In genomic region chr6:35264550-35265274, GRCh38 we compare ENCODE assay signal across 21 cellular contexts. TPM values are rescaled to one million over a fixed set of nuclear protein-coding genes. Genes with fewer than 3 reads are reported as not detected.
DNase-seq lines count a peak whose midpoint lies in the region; ATAC-seq, FAIRE-seq and TF ChIP-seq lines count a peak whose summit lies in the region.
"Had no signal": no experiment of that assay in that cellular context is flagged by ENCODE, and none has a peak within 500 bp of the region (broad histone marks: within the 10 kb centered on the region; RNA-seq: fewer than 3 reads in every experiment).

No MANE protein-coding gene starts in this region.

- DNase-seq in bronchial epithelial cell (ENCODE audit: low read depth) (peak; percentile 35), NCI-H748 (lab: John Stamatoyannopoulos, UW; ENCODE audit: unreplicated experiment) (no peak), NCI-H1930 (lab: John Stamatoyannopoulos, UW) (no peak), SIG-M5 (lab: John Stamatoyannopoulos, UW) (no peak)
- DNase-seq in natural killer cell treated with Interleukin-12 subunit alpha and Interleukin-12 subunit beta and Interleukin-15 and Interleukin-18, amount 100 ng/mL, for 72 hours (ENCODE audit: low spot score), result no peak
- DNase-seq in stimulated activated CD4-positive, alpha-beta T cell treated with anti-CD3 and anti-CD28 coated beads, Interleukin-2, amount 100 ng/mL, for 24 hours, result no peak
- DNase-seq: activated CD4-positive, alpha-beta T cell treated with anti-CD3 and anti-CD28 coated beads for 36 hours; dorsolateral prefrontal cortex; mesendoderm; naive thymus-derived CD8-positive, alpha-beta T cell; NCI-H1048; pancreas; stimulated activated CD4-positive, alpha-beta T cell treated with anti-CD3 and anti-CD28 coated beads, Interleukin-4, amount 100 ng/mL, for 1 hour; stomach had no signal

- POLR2A ChIA-PET in HEK293 (lab: Yijun Ruan, JAX), result no interaction called here

- H3K9ac ChIP-seq in BLaER1 treated with 17β-estradiol and CSF1 and Interleukin-3, amounts not matched to agents 10 nM and 100 nM, result peak overlapping the region in 1 of 11 experiments; percentile 31; a peak in 1 of 22 replicates

- ATAC-seq in natural killer cell treated with Interleukin-12 subunit alpha and Interleukin-12 subunit beta and Interleukin-15 and Interleukin-18, amount 100 ng/mL, for 72 hours, result no peak
- ATAC-seq: activated CD4-positive, alpha-beta T cell treated with anti-CD3 and anti-CD28 coated beads for 36 hours; naive thymus-derived CD8-positive, alpha-beta T cell; pancreas had no signal

- no peak overlapping the region for H3K27ac ChIP-seq in BLaER1 treated with 17β-estradiol and CSF1 and Interleukin-3, amounts not matched to agents 10 nM and 100 nM
- H3K27ac ChIP-seq in HEK293 (ENCODE audit: extremely low read depth, low read depth, low read length), result no peak overlapping the region
- H3K27ac ChIP-seq: pancreas, skin epidermis had no signal

- H4K20me1 ChIP-seq in BLaER1 treated with 17β-estradiol and CSF1 and Interleukin-3, amounts not matched to agents 10 nM and 100 nM, result peaks cover 0 to 16% (median 6%) of the 10 kb centered on the region in 11 experiments; a peak in 9 of 22 replicates

- H3K9me3 Mint-ChIP-seq in natural killer cell treated with Interleukin-12 subunit alpha and Interleukin-12 subunit beta and Interleukin-15 and Interleukin-18, amount 100 ng/mL, for 72 hours, result no peaks in the 10 kb centered on the region
- H3K9me3 Mint-ChIP-seq: activated T-helper 2 cell treated with anti-CD3 and anti-CD28 coated beads, Interferon-gamma antibody, Interleukin-2, Interleukin-4, amounts not matched to agents 10 μg/mL and 5 μg/mL and 100 μg/mL, durations not matched to agents 14 hours and 24 hours and 36 hours; naive thymus-derived CD8-positive, alpha-beta T cell; type B pancreatic cell had no signal

- FAIRE-seq in bronchial epithelial cell (lab: Jason Lieb, UNC), result no peak
- FAIRE-seq: keratinocyte, pancreas had no signal

- TF ChIP-seq CTCF in HEK293 (tag by site-specific recombination; IDR thresholded peaks at IDR 0.05) (no peak), bronchial epithelial cell (IDR thresholded peaks at IDR 0.05; ENCODE audit: insufficient read depth, low read length, severe bottlenecking) (no peak)

- no peaks in the 10 kb centered on the region for H3K9me3 ChIP-seq in BLaER1 treated with 17β-estradiol and CSF1 and Interleukin-3, amounts not matched to agents 10 nM and 100 nM (replicated peaks in 1 of 11)
- no peaks in the 10 kb centered on the region for H3K9me3 ChIP-seq in HEK293 (ENCODE audit: control insufficient read depth, insufficient read depth, low read depth, low read length)
- H3K9me3 ChIP-seq: HAP-1, pancreas, stomach had no signal

- peak overlapping the region; percentile 76 for H3K4me3 Mint-ChIP-seq in natural killer cell treated with Interleukin-12 subunit alpha and Interleukin-12 subunit beta and Interleukin-15 and Interleukin-18, amount 100 ng/mL, for 72 hours
- H3K4me3 Mint-ChIP-seq: activated CD4-positive, alpha-beta T cell treated with anti-CD3 and anti-CD28 coated beads for 36 hours; type B pancreatic cell had no signal

- no peaks in the 10 kb centered on the region for H3K27me3 ChIP-seq in BLaER1 treated with 17β-estradiol and CSF1 and Interleukin-3, amounts not matched to agents 10 nM and 100 nM
- H3K27me3 ChIP-seq in bronchial epithelial cell (ENCODE audit: control insufficient read depth, insufficient read depth, low read length), result no peaks in the 10 kb centered on the region
- H3K27me3 ChIP-seq: dorsolateral prefrontal cortex, pancreas, stomach had no signal

- peaks cover 0 to 6% (median 2%) of the 10 kb centered on the region in 11 experiments; a peak in 7 of 22 replicates for H3K36me3 ChIP-seq in BLaER1 treated with 17β-estradiol and CSF1 and Interleukin-3, amounts not matched to agents 10 nM and 100 nM
- H3K36me3 ChIP-seq in HEK293 (ENCODE audit: control insufficient read depth in 2 of 2, insufficient read depth in 1 of 2, low read length in 2 of 2) (no peaks in the 10 kb centered on the region), bronchial epithelial cell (ENCODE audit: control insufficient read depth, insufficient read depth, low read length) (peaks cover 1% of the 10 kb centered on the region)
- H3K36me3 ChIP-seq: pancreas, stomach had no signal

- H3K27ac Mint-ChIP-seq in natural killer cell treated with Interleukin-12 subunit alpha and Interleukin-12 subunit beta and Interleukin-15 and Interleukin-18, amount 100 ng/mL, for 72 hours, result peak overlapping the region; percentile 45 to 93
- H3K27ac Mint-ChIP-seq: activated T-helper 2 cell treated with anti-CD3 and anti-CD28 coated beads, Interferon-gamma antibody, Interleukin-2, Interleukin-4, amounts not matched to agents 10 μg/mL and 5 μg/mL and 100 μg/mL, durations not matched to agents 14 hours and 24 hours and 36 hours; type B pancreatic cell had no signal

- H3K4me2 ChIP-seq in BLaER1 treated with 17β-estradiol and CSF1 and Interleukin-3, amounts not matched to agents 10 nM and 100 nM, result peak overlapping the region; percentile 3 to 72 (median 34); a peak in 16 of 22 replicates

- peaks cover 5% of the 10 kb centered on the region for H3K36me3 Mint-ChIP-seq in natural killer cell treated with Interleukin-12 subunit alpha and Interleukin-12 subunit beta and Interleukin-15 and Interleukin-18, amount 100 ng/mL, for 72 hours

- no peaks in the 10 kb centered on the region for H3K27me3 Mint-ChIP-seq in natural killer cell treated with Interleukin-12 subunit alpha and Interleukin-12 subunit beta and Interleukin-15 and Interleukin-18, amount 100 ng/mL, for 72 hours
- H3K27me3 Mint-ChIP-seq: activated CD4-positive, alpha-beta T cell treated with anti-CD3 and anti-CD28 coated beads for 36 hours; naive thymus-derived CD8-positive, alpha-beta T cell; type B pancreatic cell had no signal

- CTCF ChIA-PET in HEK293 (lab: Yijun Ruan, JAX), result interaction anchor here (0.7 to 1.5 kb wide), 2 partner anchors 24 to 25 kb away, joined by 3 to 4 read pairs; no protein-coding TSS in a partner anchor

- H3K4me3 ChIP-seq in BLaER1 treated with 17β-estradiol and CSF1 and Interleukin-3, amounts not matched to agents 10 nM and 100 nM, result no peak overlapping the region
- H3K4me3 ChIP-seq in HEK293 (ENCODE audit: low read depth, low read length) (no peak overlapping the region), bronchial epithelial cell (ENCODE audit: low read depth, low read length) (no peak overlapping the region)
- H3K4me3 ChIP-seq: dorsolateral prefrontal cortex, HAP-1, pancreas, skin epidermis, stomach had no signal

- peaks cover 35 to 52% (median 41%) of the 10 kb centered on the region in 10 experiments for H3K4me1 ChIP-seq in BLaER1 treated with 17β-estradiol and CSF1 and Interleukin-3, amounts not matched to agents 10 nM and 100 nM
- peaks cover 7% of the 10 kb centered on the region; the same call in 1 of the 2 replicates for H3K4me1 ChIP-seq in HEK293 (ENCODE audit: control insufficient read depth, insufficient read depth, low read length)

- peaks cover 49 to 52% of the 10 kb centered on the region in 2 donors for H3K4me1 Mint-ChIP-seq in natural killer cell treated with Interleukin-12 subunit alpha and Interleukin-12 subunit beta and Interleukin-15 and Interleukin-18, amount 100 ng/mL, for 72 hours (ENCODE audit: low read depth in 2 of 2)

TF ChIP-seq in HEK293, 187 proteins besides CTCF, POLR2A, EP300 and RAD21:
- TF ChIP-seq ZNF398 (tag by site-specific recombination; IDR thresholded peaks at IDR 0.05) (no peak), SCRT2 (tag by site-specific recombination; IDR thresholded peaks at IDR 0.05) (peak; percentile 93), ZNF211 (tag by site-specific recombination; IDR thresholded peaks at IDR 0.05; ENCODE audit: low read depth) (no peak), ZNF391 (tag by site-specific recombination; IDR thresholded peaks at IDR 0.05; ENCODE audit: borderline replicate concordance, low read depth) (no peak), ZNF354C (tag by site-specific recombination; IDR thresholded peaks at IDR 0.05; ENCODE audit: borderline replicate concordance, low read depth) (no peak), ZNF302 (tag by site-specific recombination; IDR thresholded peaks at IDR 0.05; ENCODE audit: low read depth) (no peak), ZNF776 (tag by site-specific recombination; IDR thresholded peaks at IDR 0.05; ENCODE audit: borderline replicate concordance) (no peak), SCRT1 (tag by site-specific recombination; IDR thresholded peaks at IDR 0.05; ENCODE audit: borderline replicate concordance) (peak; percentile 84; the same call in 1 of the 2 replicates), ZFP41 (tag by site-specific recombination; IDR thresholded peaks at IDR 0.05; ENCODE audit: borderline replicate concordance) (no peak), ZNF341 (tag by site-specific recombination; IDR thresholded peaks at IDR 0.05; ENCODE audit: low read depth) (no peak), ZNF555 (tag by site-specific recombination; conservative IDR thresholded peaks at IDR 0.05) (no peak)

RNA-seq across cellular contexts. Expression of gene ZNF76, which starts 5.2 kb away (rescaled TPM):
- 5.3 and 8.1 TPM in 2 replicates for total RNA-seq in bronchial epithelial cell
- 10 to 100 TPM; 24.0 to 52.2 TPM for total RNA-seq in natural killer cell treated with Interleukin-12 subunit alpha and Interleukin-12 subunit beta and Interleukin-15 and Interleukin-18, amount 100 ng/mL, for 72 hours

RNA-seq across cellular contexts. Expression of gene DEF6, which starts 32.9 kb away (rescaled TPM):
- total RNA-seq in bronchial epithelial cell, result 25.0 and 26.0 TPM in 2 replicates
- total RNA-seq in natural killer cell treated with Interleukin-12 subunit alpha and Interleukin-12 subunit beta and Interleukin-15 and Interleukin-18, amount 100 ng/mL, for 72 hours, result 100 to 1,000 TPM in 1 of 2 donors, 10 to 100 TPM in 1; 82.3 to 105 TPM

RNA-seq across cellular contexts. Expression of gene SCUBE3, which starts 51.0 kb away (rescaled TPM):
- not detected in 2 replicates for total RNA-seq in bronchial epithelial cell
- total RNA-seq in natural killer cell treated with Interleukin-12 subunit alpha and Interleukin-12 subunit beta and Interleukin-15 and Interleukin-18, amount 100 ng/mL, for 72 hours, result under 1 TPM in 1 of 2 donors, not detected in 1; 0.14 TPM
- total RNA-seq: activated CD4-positive, alpha-beta T cell treated with anti-CD3 and anti-CD28 coated beads for 36 hours; activated T-helper 2 cell treated with anti-CD3 and anti-CD28 coated beads, Interferon-gamma antibody, Interleukin-2, Interleukin-4, amounts not matched to agents 10 μg/mL and 5 μg/mL and 100 μg/mL, durations not matched to agents 14 hours and 24 hours and 36 hours had no signal
